Comparison of ENCODE assay signal across 8 cellular contexts in the genomic region with DNA sequence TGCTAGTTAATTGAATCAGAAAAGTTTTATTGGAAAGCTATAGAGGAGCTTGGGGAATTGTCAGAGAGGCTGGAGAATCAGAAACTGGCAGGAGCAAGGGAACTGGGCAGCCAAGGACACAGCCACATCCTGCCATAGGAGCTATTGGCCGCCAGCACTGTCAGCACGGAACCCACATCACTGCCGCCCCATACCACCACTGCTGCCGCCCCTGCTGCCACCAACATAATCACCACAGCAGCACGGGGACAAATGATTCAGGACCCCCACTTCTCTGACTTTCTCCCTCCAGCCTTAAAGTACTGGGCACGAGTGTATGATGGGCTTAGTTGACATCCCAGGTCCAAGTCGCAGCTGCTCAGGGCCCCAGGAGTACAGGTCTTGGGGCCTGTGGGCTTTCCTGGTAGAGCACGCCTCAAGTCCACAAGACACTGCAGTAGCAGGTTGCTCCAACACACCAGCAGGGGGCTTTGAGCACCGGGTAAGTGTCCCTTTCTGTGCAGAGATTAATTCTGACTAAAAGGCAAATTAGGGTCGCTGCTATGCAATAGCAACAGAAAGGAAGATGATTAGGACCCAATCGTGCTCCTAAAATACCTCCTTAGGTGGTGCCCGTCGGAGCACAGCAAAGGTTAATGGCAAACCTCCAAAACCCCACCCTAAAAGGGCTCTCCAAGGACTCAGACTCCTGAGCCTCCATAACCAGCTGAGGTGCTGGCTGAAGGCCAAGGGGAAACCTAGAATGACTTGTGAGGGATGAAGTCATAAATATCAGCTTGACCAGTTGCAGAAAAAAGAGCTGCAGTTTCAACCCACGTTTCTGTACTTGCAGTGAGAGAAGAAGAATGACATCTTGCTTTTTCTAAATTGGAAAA. TPM values are rescaled to one million over a fixed set of nuclear protein-coding genes. Genes with fewer than 3 reads are reported as not detected.
DNase-seq lines count a peak whose midpoint lies in the region; ATAC-seq and TF ChIP-seq lines count a peak whose summit lies in the region.

No MANE protein-coding gene starts in this region.

- no peak for TF ChIP-seq EP300 in esophagus muscularis mucosa (IDR thresholded peaks at IDR 0.05)

- TF ChIP-seq CTCF in natural killer cell (IDR thresholded peaks at IDR 0.05): peak; percentile 22
- peak; percentile 36; the same call in 1 of the 2 replicates for TF ChIP-seq CTCF in LNCaP clone FGC (IDR thresholded peaks at IDR 0.05; ENCODE audit: control insufficient read depth, extremely low read depth, insufficient read depth)
- TF ChIP-seq CTCF in esophagus muscularis mucosa (IDR thresholded peaks at IDR 0.05): peak; percentile 50 to 60 (median 50)
- TF ChIP-seq CTCF in neural crest cell (conservative IDR thresholded peaks at IDR 0.05): peak; percentile 66

- CTCF ChIA-PET in T-cell (lab: Charles Lee): interaction anchor here (0.6 to 1.5 kb wide), 2 partner anchors 62 to 329 kb away, joined by 3 to 8 read pairs; a partner anchor contains a TSS

- TF ChIP-seq POLR2A in esophagus muscularis mucosa (IDR thresholded peaks at IDR 0.05; ENCODE audit: low read depth): no peak

- WGBS in esophagus muscularis mucosa: 41% methylated on average over 13 of the region's 14 CpGs

- H3K4me3 Mint-ChIP-seq in natural killer cell (no peak overlapping the region), T-cell (no peak overlapping the region), neural crest cell (no peak overlapping the region)
- no peak overlapping the region for H3K4me3 Mint-ChIP-seq in natural killer cell treated with Interleukin-12 subunit alpha and Interleukin-12 subunit beta and Interleukin-15 and Interleukin-18, amount 100 ng/mL, for 72 hours
- no peak overlapping the region for H3K4me3 Mint-ChIP-seq in T-helper 2 cell treated with Interferon-gamma antibody and Interleukin-4, amounts not matched to agents 5 μg/mL and 100 μg/mL, for 36 hours

- intact Hi-C loops in natural killer cell (cut with micrococcal nuclease) (no loop called here), esophagus muscularis mucosa (cut with DNase I) (loop anchor here (5.0 kb wide), 1 partner anchor 59 kb away; no protein-coding TSS in a partner anchor)

- no peaks in the 10 kb centered on the region for H3K36me3 Mint-ChIP-seq in natural killer cell
- H3K36me3 Mint-ChIP-seq in natural killer cell treated with Interleukin-12 subunit alpha and Interleukin-12 subunit beta and Interleukin-15 and Interleukin-18, amount 100 ng/mL, for 72 hours: no peaks in the 10 kb centered on the region
- H3K36me3 Mint-ChIP-seq in T-cell: peaks cover 18% of the 10 kb centered on the region
- peaks cover 17% of the 10 kb centered on the region for H3K36me3 Mint-ChIP-seq in neural crest cell (ENCODE audit: low read depth)
- peaks cover 15% of the 10 kb centered on the region for H3K36me3 Mint-ChIP-seq in T-helper 2 cell treated with Interferon-gamma antibody and Interleukin-4, amounts not matched to agents 5 μg/mL and 100 μg/mL, for 36 hours (ENCODE audit: low read depth)

- H3K36me3 ChIP-seq in H7 (replicated peaks; ENCODE audit: control insufficient read depth, insufficient read depth, low read length) (peaks cover 4% of the 10 kb centered on the region; the same call in 1 of the 2 replicates), esophagus muscularis mucosa (peaks cover 0 to 16% (median 2%) of the 10 kb centered on the region in 4 donors)

- POLR2A ChIA-PET in T-cell (lab: Charles Lee): no interaction called here

- H3K4me1 ChIP-seq in esophagus muscularis mucosa: peaks cover 5 to 22% (median 18%) of the 10 kb centered on the region in 4 donors

- ATAC-seq in natural killer cell (peak in 2 of 3 donors; percentile 36 to 53), T-cell (replicated peaks in 1 of 4) (peak in 3 of 4 experiments; percentile 52 to 70 (median 67))
- no peak for ATAC-seq in natural killer cell treated with Interleukin-12 subunit alpha and Interleukin-12 subunit beta and Interleukin-15 and Interleukin-18, amount 100 ng/mL, for 72 hours

- no peaks in the 10 kb centered on the region for H3K27me3 ChIP-seq in H7 (ENCODE audit: control insufficient read depth, insufficient read depth, low read length)
- H3K27me3 ChIP-seq in esophagus muscularis mucosa: no peaks in the 10 kb centered on the region

- H3K27ac ChIP-seq in esophagus muscularis mucosa (replicated peaks in 1 of 4): peak overlapping the region in 1 of 4 donors; percentile 42

- H3K9me3 ChIP-seq in esophagus muscularis mucosa: no peaks in the 10 kb centered on the region

- H3K4me3 ChIP-seq in H7 (ENCODE audit: insufficient read depth, low read depth, low read length) (no peak overlapping the region), LNCaP clone FGC (ENCODE audit: low read depth, low read length) (no peak overlapping the region), esophagus muscularis mucosa (no peak overlapping the region)

- H3K27ac Mint-ChIP-seq in natural killer cell: no peak overlapping the region
- no peak overlapping the region for H3K27ac Mint-ChIP-seq in natural killer cell treated with Interleukin-12 subunit alpha and Interleukin-12 subunit beta and Interleukin-15 and Interleukin-18, amount 100 ng/mL, for 72 hours
- no peak overlapping the region for H3K27ac Mint-ChIP-seq in T-cell
- H3K27ac Mint-ChIP-seq in neural crest cell (ENCODE audit: unreplicated experiment): no peak overlapping the region
- no peak overlapping the region for H3K27ac Mint-ChIP-seq in T-helper 2 cell treated with Interferon-gamma antibody and Interleukin-4, amounts not matched to agents 5 μg/mL and 100 μg/mL, for 36 hours

- DNase-seq in natural killer cell: no peak
- DNase-seq in natural killer cell treated with Interleukin-12 subunit alpha and Interleukin-12 subunit beta and Interleukin-15 and Interleukin-18, amount 100 ng/mL, for 72 hours (ENCODE audit: low spot score): no peak
- DNase-seq in H7: peak; percentile 62
- no peak for DNase-seq in LNCaP clone FGC (ENCODE audit: low read depth)
- peak in 22 of 34 experiments; percentile 3 to 44 (median 18) for DNase-seq in T-cell
- DNase-seq in esophagus muscularis mucosa (ENCODE audit: extremely low spot score): peak; percentile 82
- DNase-seq in neural crest cell (ENCODE audit: low read depth, low spot score): no peak
- DNase-seq in T-helper 2 cell treated with Interferon-gamma antibody and Interleukin-4, amounts not matched to agents 5 μg/mL and 100 μg/mL, for 36 hours (ENCODE audit: low spot score): no peak

- H3K4me1 Mint-ChIP-seq in natural killer cell (peaks cover 4 to 13% of the 10 kb centered on the region in 2 donors), T-cell (peaks cover 17 to 26% (median 23%) of the 10 kb centered on the region in 3 donors), neural crest cell (peaks cover 66% of the 10 kb centered on the region)
- H3K4me1 Mint-ChIP-seq in natural killer cell treated with Interleukin-12 subunit alpha and Interleukin-12 subunit beta and Interleukin-15 and Interleukin-18, amount 100 ng/mL, for 72 hours (ENCODE audit: low read depth in 2 of 2): peaks cover 10 to 11% of the 10 kb centered on the region in 2 donors
- H3K4me1 Mint-ChIP-seq in T-helper 2 cell treated with Interferon-gamma antibody and Interleukin-4, amounts not matched to agents 5 μg/mL and 100 μg/mL, for 36 hours (ENCODE audit: low read depth): peaks cover 7% of the 10 kb centered on the region

- H3K9me3 Mint-ChIP-seq in natural killer cell: no peaks in the 10 kb centered on the region
- H3K9me3 Mint-ChIP-seq in natural killer cell treated with Interleukin-12 subunit alpha and Interleukin-12 subunit beta and Interleukin-15 and Interleukin-18, amount 100 ng/mL, for 72 hours: no peaks in the 10 kb centered on the region
- H3K9me3 Mint-ChIP-seq in T-cell: no peaks in the 10 kb centered on the region
- H3K9me3 Mint-ChIP-seq in neural crest cell: no peaks in the 10 kb centered on the region
- H3K9me3 Mint-ChIP-seq in T-helper 2 cell treated with Interferon-gamma antibody and Interleukin-4, amounts not matched to agents 5 μg/mL and 100 μg/mL, for 36 hours: no peaks in the 10 kb centered on the region

- H3K27me3 Mint-ChIP-seq in natural killer cell (ENCODE audit: low read depth in 2 of 2): no peaks in the 10 kb centered on the region
- peaks cover 0 to 7% of the 10 kb centered on the region in 2 donors for H3K27me3 Mint-ChIP-seq in natural killer cell treated with Interleukin-12 subunit alpha and Interleukin-12 subunit beta and Interleukin-15 and Interleukin-18, amount 100 ng/mL, for 72 hours
- H3K27me3 Mint-ChIP-seq in T-cell: no peaks in the 10 kb centered on the region
- H3K27me3 Mint-ChIP-seq in neural crest cell (ENCODE audit: low read depth): no peaks in the 10 kb centered on the region
- no peaks in the 10 kb centered on the region for H3K27me3 Mint-ChIP-seq in T-helper 2 cell treated with Interferon-gamma antibody and Interleukin-4, amounts not matched to agents 5 μg/mL and 100 μg/mL, for 36 hours (ENCODE audit: low read depth)

RNA-seq across cellular contexts. Expression of a gene that starts 6.8 kb away (rescaled TPM):
- 10 to 100 TPM; 18.5 to 23.4 (median 22.0) TPM for total RNA-seq in natural killer cell
- total RNA-seq in natural killer cell treated with Interleukin-12 subunit alpha and Interleukin-12 subunit beta and Interleukin-15 and Interleukin-18, amount 100 ng/mL, for 72 hours: 10 to 100 TPM; 18.8 to 20.4 TPM
- 105 and 110 TPM in 2 replicates for total RNA-seq in H7 (2014; rRNA removed; shearing (Covaris generic))
- total RNA-seq in T-cell: 10 to 100 TPM; 23.8 to 32.2 (median 26.8) TPM
- 10 to 100 TPM; 17.0 to 25.9 (median 20.6) TPM for total RNA-seq in esophagus muscularis mucosa
- 53.3 and 59.5 TPM in 2 replicates for total RNA-seq in neural crest cell

Comparison
In these comparisons a context has a peak if more than half of its experiments do, and no peak if none do; other contexts are left out.
1. ATAC-seq: peak in natural killer cell (2 of 3) and T-cell (3 of 4); none in natural killer cell treated with Interleukin-12 subunit alpha and Interleukin-12 subunit beta and Interleukin-15 and Interleukin-18, amount 100 ng/mL, for 72 hours (0 of 2).
2. DNase-seq: peak in H7 (single experiment), T-cell (22 of 34) and esophagus muscularis mucosa (single experiment); none in natural killer cell (single experiment), natural killer cell treated with Interleukin-12 subunit alpha and Interleukin-12 subunit beta and Interleukin-15 and Interleukin-18, amount 100 ng/mL, for 72 hours (single experiment), LNCaP clone FGC (single experiment), neural crest cell (single experiment) and T-helper 2 cell treated with Interferon-gamma antibody and Interleukin-4, amounts not matched to agents 5 μg/mL and 100 μg/mL, for 36 hours (single experiment).
3. Peak in every context shown above with its lines, with median percentiles within 50 percentile points of each other: CTCF ChIP-seq.